23 cellular contexts compared by ENCODE assay signal in the genomic region with DNA sequence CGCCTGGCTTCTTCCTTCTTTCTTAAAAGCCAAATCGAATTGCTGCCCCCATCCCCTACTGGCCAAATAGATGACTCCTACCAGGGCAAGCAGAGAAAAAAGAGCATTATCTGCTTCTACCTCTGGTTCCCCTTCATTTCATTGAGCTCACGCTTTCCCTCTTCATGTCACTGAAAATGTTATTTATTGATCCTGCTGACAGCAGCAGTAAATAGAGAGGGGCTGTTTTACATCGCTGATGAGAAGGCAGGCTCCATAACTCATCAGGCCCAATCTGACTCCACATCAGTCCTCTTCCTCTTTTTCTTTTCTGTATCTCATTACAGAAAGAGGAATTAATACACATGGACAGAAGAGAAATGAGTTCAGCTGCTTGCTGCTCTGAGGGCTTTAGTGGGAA.
"Had no signal": no experiment of that assay in that cellular context is flagged by ENCODE, and none has a peak within 500 bp of the region (broad histone marks: within the 10 kb centered on the region; RNA-seq: fewer than 3 reads in every experiment).

No MANE protein-coding gene starts in this region.

- H3K27ac ChIP-seq: brain microvascular endothelial cell, cardiac muscle cell, Peyer's patch, RWPE1, SJSA1, WERI-Rb-1 had no signal

- H3K27me3 ChIP-seq: brain microvascular endothelial cell, cardiac muscle cell, Peyer's patch had no signal

- H3K36me3 ChIP-seq: brain microvascular endothelial cell, cardiac muscle cell, Peyer's patch, SJSA1, WERI-Rb-1 had no signal

- DNase-seq: activated CD4-positive, alpha-beta T cell treated with anti-CD3 and anti-CD28 coated beads for 4 hours; activated CD8-positive, alpha-beta memory T cell treated with anti-CD3 and anti-CD28 coated beads, Interleukin-2, amount 50 U/mL, for 4 hours; activated CD8-positive, alpha-beta T cell treated with anti-CD3 and anti-CD28 coated beads for 36 hours; activated gamma-delta T cell treated with Interleukin-2 at 50 U/mL for 16 hours; activated naive CD4-positive, alpha-beta T cell treated with anti-CD3 and anti-CD28 coated beads, Interleukin-2, amount 10 ng/mL, durations not matched to agents 7 days and 5 days; activated naive CD8-positive, alpha-beta T cell treated with anti-CD3 and anti-CD28 coated beads for 36 hours; activated T-cell treated with anti-CD3 and anti-CD28 coated beads, Interleukin-2, amount 50 U/mL, for 72 hours; brain microvascular endothelial cell; IMR-90; KBM-7; NCI-H1105 treated with DMSO at 0.1 percent for 48 hours; NCI-H146; NCI-H187 treated with DMSO at 0.1 percent for 48 hours; NCI-H2081 treated with DMSO at 0.1 percent for 48 hours; NCI-H446; NCI-H524; Peyer's patch; Right ventricle myocardium superior; T-helper 1 cell; WERI-Rb-1 had no signal

- H3K4me1 ChIP-seq: Peyer's patch, SJSA1 had no signal

- H3K9me3 ChIP-seq: Peyer's patch, SJSA1 had no signal

- H3K4me3 ChIP-seq: cardiac muscle cell, Peyer's patch, SJSA1 had no signal
